ENCODE assay signal across 9 cellular contexts in the genomic region with DNA sequence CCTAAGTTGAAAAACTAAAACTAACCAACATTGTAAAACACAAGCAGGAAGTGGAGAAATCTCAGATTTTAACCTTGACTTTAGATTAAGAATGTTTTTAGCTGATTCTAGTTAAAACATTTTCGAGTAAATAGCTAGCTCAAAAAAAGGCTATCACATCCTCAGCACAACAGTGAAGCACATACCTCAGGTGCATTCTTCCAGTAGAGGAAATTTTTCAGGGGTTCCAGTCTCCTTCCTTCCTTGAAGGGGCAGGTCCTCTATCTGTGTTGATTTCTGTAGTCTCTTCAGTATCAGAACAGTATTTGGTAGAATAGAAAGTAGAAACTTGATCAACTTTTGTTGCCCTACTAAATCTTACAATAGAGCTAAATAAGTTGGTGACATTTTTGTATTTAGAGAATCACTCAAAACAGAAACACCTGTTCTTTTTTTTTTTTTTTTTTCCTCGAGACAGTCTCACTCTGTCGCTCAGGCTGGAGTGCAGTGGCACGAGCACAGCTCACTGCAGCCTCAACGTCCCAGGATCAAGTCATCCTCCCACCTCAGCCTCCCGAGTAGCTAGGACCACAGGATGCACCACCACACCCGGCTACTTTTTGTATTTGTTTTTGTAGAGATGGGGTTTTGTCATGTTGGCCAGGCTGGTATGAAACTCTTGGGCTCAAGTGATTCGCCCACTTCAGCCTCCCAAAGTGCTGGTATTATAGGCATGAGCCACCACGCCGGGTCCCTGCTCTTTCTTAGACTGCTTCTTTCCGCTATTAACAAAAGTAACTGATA. TPM values are rescaled to one million over a fixed set of nuclear protein-coding genes. Genes with fewer than 3 reads are reported as not detected.
DNase-seq lines count a peak whose midpoint lies in the region; ATAC-seq and TF ChIP-seq lines count a peak whose summit lies in the region.
"Had no signal": no experiment of that assay in that cellular context is flagged by ENCODE, and none has a peak within 500 bp of the region (broad histone marks: within the 10 kb centered on the region; RNA-seq: fewer than 3 reads in every experiment).

No MANE protein-coding gene starts in this region.

- BruUV-seq in PC-3 (replicated peaks; lab: Mats Ljungman, UMichigan) = no TSS peak

- DNase-seq in PC-3 (no peak), osteoblast (ENCODE audit: insufficient read length, low spot score, missing footprints) (no peak), erythroblast (lab: John Stamatoyannopoulos, UW) (no peak), GM10266 (ENCODE audit: extremely low spot score) (no peak), cortex of kidney (lab: John Stamatoyannopoulos, UW) (no peak), T-helper 9 cell (no peak)

- TF ChIP-seq CTCF in PC-3 (conservative IDR thresholded peaks at IDR 0.05; ENCODE audit: low read depth, low read length) (no peak), osteoblast (IDR thresholded peaks at IDR 0.05; ENCODE audit: extremely low read depth, low read depth, low read length) (no peak), GM10266 (IDR thresholded peaks at IDR 0.05; ENCODE audit: control insufficient read depth, insufficient read depth, low read depth, missing control alignments) (no peak)

- H3K4me2 ChIP-seq in PC-3 (ENCODE audit: low read length) (no peak overlapping the region), osteoblast (ENCODE audit: insufficient read depth, low read length) (peak overlapping the region; percentile 41)

- H3K36me3 ChIP-seq in PC-3 (ENCODE audit: low read depth, low read length) = no peaks in the 10 kb centered on the region
- no peaks in the 10 kb centered on the region for H3K36me3 ChIP-seq in osteoblast (ENCODE audit: insufficient read depth, low read length)

- H3F3A ChIP-seq in PC-3 (ENCODE audit: low read length, unreplicated experiment) = no peaks in the 10 kb centered on the region

- H3K79me2 ChIP-seq in PC-3 (ENCODE audit: low read length) (no peaks in the 10 kb centered on the region), osteoblast (ENCODE audit: insufficient read depth, low read length) (no peaks in the 10 kb centered on the region)

- H3K4me3 ChIP-seq in PC-3 (ENCODE audit: low read length) (no peak overlapping the region), osteoblast (ENCODE audit: insufficient read depth, low read length) (no peak overlapping the region)
- H3K4me3 ChIP-seq: lung had no signal

- H2AFZ ChIP-seq in PC-3 (ENCODE audit: low read length) (peak overlapping the region; percentile 11; the same call in 1 of the 2 replicates), osteoblast (ENCODE audit: low read length) (peak overlapping the region; percentile 0)

- H3K4me1 ChIP-seq in PC-3 (ENCODE audit: insufficient read depth, low read length) (no peaks in the 10 kb centered on the region), osteoblast (ENCODE audit: insufficient read depth, low read length) (no peaks in the 10 kb centered on the region)

- H3K9ac ChIP-seq in PC-3 (ENCODE audit: low read length) = no peak overlapping the region

- POLR2A ChIA-PET in PC-3 (lab: Charles Lee; ENCODE audit: unreplicated experiment) = no interaction called here

- H4K20me1 ChIP-seq in PC-3 (ENCODE audit: low read length) (no peaks in the 10 kb centered on the region), osteoblast (ENCODE audit: insufficient read depth, low read length) (no peaks in the 10 kb centered on the region)

- TF ChIP-seq POLR2A in erythroblast (IDR thresholded peaks at IDR 0.05; ENCODE audit: low read length) = no peak

- H3K9me3 ChIP-seq in PC-3 (ENCODE audit: low read length) = no peaks in the 10 kb centered on the region
- no peaks in the 10 kb centered on the region for H3K9me3 ChIP-seq in osteoblast (ENCODE audit: low read depth, low read length)

- H3K27ac ChIP-seq in PC-3 (ENCODE audit: low read length) (no peak overlapping the region), osteoblast (ENCODE audit: low read depth, low read length) (no peak overlapping the region)

- ATAC-seq in GM19023 (IDR thresholded peaks at IDR 0.05; ENCODE audit: unreplicated experiment) (peak; percentile 31), HG02678 (IDR thresholded peaks at IDR 0.05; ENCODE audit: unreplicated experiment) (peak; percentile 37), PC-3 (no peak)

- no peaks in the 10 kb centered on the region for H3K9me2 ChIP-seq in PC-3 (replicated peaks; ENCODE audit: low read length)

- H3K27me3 ChIP-seq in PC-3 (ENCODE audit: low read length) = no peaks in the 10 kb centered on the region
- peaks cover 3% of the 10 kb centered on the region for H3K27me3 ChIP-seq in osteoblast (ENCODE audit: insufficient read depth, low read length)

- intact Hi-C loops in PC-3 (cut with micrococcal nuclease) = no loop called here

- CTCF ChIA-PET in PC-3 (lab: Charles Lee) = interaction anchor here (0.6 to 0.7 kb wide), 2 partner anchors 114 to 188 kb away, joined by 3 to 14 read pairs; no protein-coding TSS in a partner anchor

RNA-seq across cellular contexts. Expression of a gene that starts 6.9 kb away (rescaled TPM):
- total RNA-seq in PC-3 (2014; rRNA removed) (0.69 and 1.3 TPM in 2 replicates), osteoblast (3.5 and 4.3 TPM in 2 replicates)
